In the genomic region with DNA sequence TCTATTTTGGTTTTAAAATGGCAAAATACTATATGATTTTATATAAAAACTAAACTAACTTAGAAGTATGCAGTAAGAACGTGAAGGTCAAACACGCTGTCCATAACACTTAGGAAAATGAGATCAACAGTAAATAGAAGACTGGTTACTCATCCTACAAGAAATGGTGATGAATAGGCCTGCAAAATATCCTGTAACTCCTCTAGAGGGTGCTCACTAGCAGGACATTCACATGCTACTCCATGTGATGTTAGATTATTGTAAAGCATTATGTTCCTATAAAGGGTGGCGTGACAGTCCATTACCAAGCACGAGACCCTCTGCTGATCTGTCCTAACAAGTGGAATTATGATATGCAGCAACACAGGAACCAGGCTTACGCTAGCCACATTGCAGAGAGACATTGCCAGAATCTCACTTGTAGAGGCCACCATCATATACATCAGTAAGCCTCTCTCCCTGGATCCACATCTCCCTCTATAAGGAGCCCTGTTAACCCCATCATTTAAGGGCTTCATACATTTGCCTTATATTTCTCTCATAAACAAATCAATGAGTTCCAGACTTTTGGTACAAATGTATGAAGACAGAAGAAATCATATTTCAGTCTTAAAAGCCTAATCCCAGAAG, we compare ENCODE assay signal across 8 cellular contexts. TPM values are rescaled to one million over a fixed set of nuclear protein-coding genes. Genes with fewer than 3 reads are reported as not detected.
A peak's percentile ranks its signal among the peaks of the same experiment; 100 is the strongest.
DNase-seq lines count a peak whose midpoint lies in the region; ATAC-seq, FAIRE-seq and TF ChIP-seq lines count a peak whose summit lies in the region.

No MANE protein-coding gene starts in this region.

- no peaks in the 10 kb centered on the region for H3K36me3 Mint-ChIP-seq in activated CD8-positive, alpha-beta T cell treated with anti-CD3 and anti-CD28 coated beads, Interleukin-2, amount 10 ng/mL, durations not matched to agents 7 days and 5 days (ENCODE audit: low read depth)

- POLR2A ChIA-PET in activated CD8-positive, alpha-beta T cell treated with anti-CD3 and anti-CD28 coated beads, Interleukin-2, amount 10 ng/mL, durations not matched to agents 7 days and 5 days (lab: Charles Lee), result no interaction called here

- peak; percentile 82 for ATAC-seq in activated CD8-positive, alpha-beta T cell treated with anti-CD3 and anti-CD28 coated beads, Interleukin-2, amount 10 ng/mL, durations not matched to agents 7 days and 5 days
- no peak for ATAC-seq in HG02759 (IDR thresholded peaks at IDR 0.05; ENCODE audit: unreplicated experiment)
- no peak for ATAC-seq in GM19324 (IDR thresholded peaks at IDR 0.05; ENCODE audit: low FRiP score, unreplicated experiment)

- no peaks in the 10 kb centered on the region for H3K9me3 Mint-ChIP-seq in activated CD8-positive, alpha-beta T cell treated with anti-CD3 and anti-CD28 coated beads, Interleukin-2, amount 10 ng/mL, durations not matched to agents 7 days and 5 days (ENCODE audit: insufficient read depth)

- CTCF ChIA-PET in activated CD8-positive, alpha-beta T cell treated with anti-CD3 and anti-CD28 coated beads, Interleukin-2, amount 10 ng/mL, durations not matched to agents 7 days and 5 days (lab: Charles Lee), result interaction anchor here (1.0 to 3.3 kb wide), 6 partner anchors 10 to 122 kb away, joined by 4 to 31 read pairs (median 10); no protein-coding TSS in a partner anchor

- H3K4me1 Mint-ChIP-seq in activated CD8-positive, alpha-beta T cell treated with anti-CD3 and anti-CD28 coated beads, Interleukin-2, amount 10 ng/mL, durations not matched to agents 7 days and 5 days (ENCODE audit: low read depth), result no peaks in the 10 kb centered on the region

- H3K27me3 Mint-ChIP-seq in activated CD8-positive, alpha-beta T cell treated with anti-CD3 and anti-CD28 coated beads, Interleukin-2, amount 10 ng/mL, durations not matched to agents 7 days and 5 days (ENCODE audit: low read depth), result peaks cover 14% of the 10 kb centered on the region

- no peak overlapping the region for H3K27ac Mint-ChIP-seq in activated CD8-positive, alpha-beta T cell treated with anti-CD3 and anti-CD28 coated beads, Interleukin-2, amount 10 ng/mL, durations not matched to agents 7 days and 5 days

- no peak for DNase-seq in D721Med (ENCODE audit: insufficient read length, low spot score)
- DNase-seq in GM20000 (ENCODE audit: low spot score), result peak; percentile 41
- DNase-seq in NCI-H2227 (lab: John Stamatoyannopoulos, UW; ENCODE audit: unreplicated experiment), result peak; percentile 64
- DNase-seq in activated CD8-positive, alpha-beta T cell treated with anti-CD3 and anti-CD28 coated beads, Interleukin-2, amount 10 ng/mL, durations not matched to agents 7 days and 5 days, result peak; percentile 34
- DNase-seq in globus pallidus (ENCODE audit: low spot score), result peak; percentile 40
- peak; percentile 35 for DNase-seq in pulmonary artery endothelial cell (ENCODE audit: low read depth, low spot score)

- no peak for FAIRE-seq in D721Med (lab: Jason Lieb, UNC)

- TF ChIP-seq CTCF in D721Med (IDR thresholded peaks at IDR 0.05; ENCODE audit: insufficient read depth, missing control alignments) (peak; percentile 64), GM20000 (IDR thresholded peaks at IDR 0.05; ENCODE audit: extremely low read depth, missing control alignments) (peak; percentile 23)

- no peak overlapping the region for H3K4me3 Mint-ChIP-seq in activated CD8-positive, alpha-beta T cell treated with anti-CD3 and anti-CD28 coated beads, Interleukin-2, amount 10 ng/mL, durations not matched to agents 7 days and 5 days

RNA-seq across cellular contexts. Expression of a gene that starts 18.0 kb away (rescaled TPM):
- not detected for total RNA-seq in activated CD8-positive, alpha-beta T cell treated with anti-CD3 and anti-CD28 coated beads, Interleukin-2, amount 10 ng/mL, durations not matched to agents 7 days and 5 days
- total RNA-seq in pulmonary artery endothelial cell, result not detected in 2 replicates

RNA-seq across cellular contexts. Expression of a gene that starts 19.5 kb away (rescaled TPM):
- not detected for total RNA-seq in activated CD8-positive, alpha-beta T cell treated with anti-CD3 and anti-CD28 coated beads, Interleukin-2, amount 10 ng/mL, durations not matched to agents 7 days and 5 days
- not detected in 2 replicates for total RNA-seq in pulmonary artery endothelial cell

RNA-seq across cellular contexts. Expression of a gene that starts 48.5 kb away (rescaled TPM):
- total RNA-seq in activated CD8-positive, alpha-beta T cell treated with anti-CD3 and anti-CD28 coated beads, Interleukin-2, amount 10 ng/mL, durations not matched to agents 7 days and 5 days, result not detected
- total RNA-seq in pulmonary artery endothelial cell, result not detected in 2 replicates

RNA-seq across cellular contexts. Expression of a gene that starts 51.8 kb away (rescaled TPM):
- not detected for total RNA-seq in activated CD8-positive, alpha-beta T cell treated with anti-CD3 and anti-CD28 coated beads, Interleukin-2, amount 10 ng/mL, durations not matched to agents 7 days and 5 days
- not detected in 2 replicates for total RNA-seq in pulmonary artery endothelial cell
